1 cellular context compared by ENCODE assay signal in genomic region chr19:10368101-10368803, GRCh38.
TF ChIP-seq lines count a peak whose summit lies in the region.

No MANE protein-coding gene starts in this region.

TF ChIP-seq in HepG2, 621 proteins besides CTCF, POLR2A, EP300 and RAD21:
- TF ChIP-seq, protein P1, sequence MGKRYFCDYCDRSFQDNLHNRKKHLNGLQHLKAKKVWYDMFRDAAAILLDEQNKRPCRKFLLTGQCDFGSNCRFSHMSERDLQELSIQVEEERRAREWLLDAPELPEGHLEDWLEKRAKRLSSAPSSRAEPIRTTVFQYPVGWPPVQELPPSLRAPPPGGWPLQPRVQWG (CRISPR knock-in tag; IDR thresholded peaks at IDR 0.05; ENCODE audit: borderline replicate concordance, low read depth), result no peak
- TF ChIP-seq THAP11 (CRISPR knock-in tag; IDR thresholded peaks at IDR 0.05), result peak; percentile 90
- peak; percentile 79 for TF ChIP-seq ZNF143 (CRISPR knock-in tag; IDR thresholded peaks at IDR 0.05)
- TF ChIP-seq ZFP1 (CRISPR knock-in tag; IDR thresholded peaks at IDR 0.05), result no peak
- peak; percentile 38; the same call in 1 of the 2 replicates for TF ChIP-seq HCFC1 (IDR thresholded peaks at IDR 0.05; ENCODE audit: low read depth, low read length)
